Comparison of ENCODE assay signal across 2 cellular contexts in the genomic region with DNA sequence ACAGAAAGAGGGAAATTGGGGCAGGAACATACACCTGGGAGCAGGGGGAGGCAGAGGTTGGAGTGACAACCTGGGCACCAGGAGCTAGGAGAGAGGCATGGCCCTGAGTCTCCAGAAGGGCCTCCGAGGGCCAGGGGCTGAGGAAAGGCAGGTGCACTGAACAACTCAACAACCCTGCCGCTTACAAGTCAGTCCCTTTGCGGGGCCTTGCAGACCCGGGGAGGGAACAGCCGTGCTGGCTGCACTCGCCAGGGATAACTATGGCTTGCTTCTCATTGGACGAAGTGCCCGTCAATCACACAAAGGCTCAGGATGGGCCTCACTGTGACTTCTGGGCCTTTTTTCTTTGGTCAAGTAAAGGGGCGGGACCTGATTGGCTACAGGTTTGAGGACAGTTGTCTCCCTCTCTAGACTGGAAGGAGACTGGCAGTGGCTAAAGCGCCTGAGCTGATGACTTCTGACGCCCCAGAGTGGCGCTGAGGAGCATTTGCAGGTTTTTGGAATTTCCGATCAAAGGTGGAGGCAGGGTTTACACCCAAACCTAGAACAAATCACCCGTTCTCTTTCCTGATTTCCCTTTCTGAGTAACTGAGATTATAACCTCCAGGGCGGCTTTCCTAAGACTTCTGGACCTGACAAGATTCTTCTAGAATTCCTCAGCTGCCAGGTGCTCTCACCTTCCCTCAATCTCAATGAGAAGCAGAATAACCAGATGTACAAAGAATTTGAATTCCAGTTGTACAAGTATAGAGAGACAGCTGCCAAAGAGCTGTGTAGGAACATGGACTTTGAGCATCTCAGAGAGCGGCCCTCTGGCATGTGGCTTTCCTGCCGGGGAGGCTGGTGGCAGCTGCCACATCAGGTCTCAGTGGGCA.
TF ChIP-seq lines count a peak whose summit lies in the region.

No MANE protein-coding gene starts in this region.

TF ChIP-seq in HEK293, 187 proteins besides CTCF, POLR2A, EP300 and RAD21:
- TF ChIP-seq PRDM2 (tag by site-specific recombination; IDR thresholded peaks at IDR 0.05; ENCODE audit: borderline replicate concordance) (no peak), SP2 (tag by site-specific recombination; IDR thresholded peaks at IDR 0.05) (peak; percentile 32), ZNF341 (tag by site-specific recombination; IDR thresholded peaks at IDR 0.05; ENCODE audit: low read depth) (peak; percentile 13; the same call in 1 of the 2 replicates)

TF ChIP-seq in H1, 55 proteins besides CTCF, POLR2A, EP300 and RAD21:
- TF ChIP-seq YY1 (IDR thresholded peaks at IDR 0.05; ENCODE audit: low read depth, low read length) = no peak
- TF ChIP-seq RFX5 (IDR thresholded peaks at IDR 0.05; ENCODE audit: borderline replicate concordance, low read depth, low read length) = no peak
- TF ChIP-seq CHD2 (IDR thresholded peaks at IDR 0.05; ENCODE audit: low read length) = peak; percentile 60; the same call in 1 of the 2 replicates
- TF ChIP-seq JUND (IDR thresholded peaks at IDR 0.05; ENCODE audit: low read length) = no peak
- TF ChIP-seq SP2 (IDR thresholded peaks at IDR 0.05; ENCODE audit: low read length) = peak; percentile 30
- no peak for TF ChIP-seq USF2 (IDR thresholded peaks at IDR 0.05; ENCODE audit: low read length)
- TF ChIP-seq ASH2L (IDR thresholded peaks at IDR 0.05; ENCODE audit: low read length) = no peak
- TF ChIP-seq, protein P1, sequence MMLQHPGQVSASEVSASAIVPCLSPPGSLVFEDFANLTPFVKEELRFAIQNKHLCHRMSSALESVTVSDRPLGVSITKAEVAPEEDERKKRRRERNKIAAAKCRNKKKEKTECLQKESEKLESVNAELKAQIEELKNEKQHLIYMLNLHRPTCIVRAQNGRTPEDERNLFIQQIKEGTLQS (IDR thresholded peaks at IDR 0.05; ENCODE audit: insufficient read depth, low read depth, low read length) = no peak
- TF ChIP-seq SP1 (IDR thresholded peaks at IDR 0.05; ENCODE audit: low read depth, low read length) = peak; percentile 80
- TF ChIP-seq SRF (IDR thresholded peaks at IDR 0.05; ENCODE audit: low read depth, low read length) = no peak
- TF ChIP-seq SIN3A (conservative IDR thresholded peaks at IDR 0.05 in 1 of 2, IDR thresholded peaks at IDR 0.05 in 1 of 2; ENCODE audit: low read depth in 1 of 2, low read length in 2 of 2) = no peak
- no peak for TF ChIP-seq JUN (IDR thresholded peaks at IDR 0.05; ENCODE audit: low read depth, low read length)
- TF ChIP-seq PHF8 (conservative IDR thresholded peaks at IDR 0.05; ENCODE audit: low read depth, low read length) = no peak
- no peak for TF ChIP-seq SAP30 (IDR thresholded peaks at IDR 0.05; ENCODE audit: insufficient read depth, insufficient replicate concordance, low read length)
- 0 out of 2 replicates have a peak, but pooled peaks have one; percentile 34 for TF ChIP-seq CREB1 (IDR thresholded peaks at IDR 0.05)
- TF ChIP-seq KDM4A (IDR thresholded peaks at IDR 0.05; ENCODE audit: low read depth, low read length, severe bottlenecking) = peak; percentile 11
